Comparison of ENCODE assay signal across 1 cellular context in the genomic region with DNA sequence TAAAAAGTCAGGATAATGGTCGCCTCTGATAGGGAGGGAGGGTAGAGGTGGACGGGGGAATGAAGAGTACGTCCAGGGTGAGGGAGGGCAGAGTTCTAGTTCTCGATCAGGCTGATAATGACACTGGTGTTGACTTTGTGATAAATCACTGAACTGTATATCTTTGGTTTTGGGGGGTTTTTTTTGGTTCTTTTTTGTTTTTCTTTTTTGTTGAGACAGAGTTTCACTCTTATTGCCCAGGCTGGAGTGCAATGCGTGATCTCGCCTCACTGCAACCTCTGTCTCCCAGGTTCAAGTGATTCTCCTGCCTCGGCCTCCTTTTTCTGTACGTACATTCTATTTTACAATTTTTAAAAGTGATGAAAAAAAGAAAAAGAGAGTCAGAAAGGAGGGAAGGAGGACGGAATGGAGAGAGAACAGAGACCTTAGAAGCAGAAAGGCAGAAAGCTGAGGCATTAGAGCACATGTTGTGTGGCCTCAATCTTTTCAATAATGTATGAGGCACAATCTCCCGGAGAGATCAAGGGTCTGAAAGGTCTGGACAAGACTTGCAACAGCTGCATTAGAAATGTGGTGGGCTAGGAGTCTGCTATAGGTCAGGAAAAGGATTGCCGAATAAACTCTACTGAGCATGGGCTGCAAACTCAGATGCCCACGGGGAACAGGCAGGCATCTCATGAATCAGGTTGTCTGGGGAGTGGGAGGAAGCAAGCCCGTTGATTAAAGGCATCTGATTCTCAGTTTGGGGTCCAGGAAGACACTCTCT.
TF ChIP-seq lines count a peak whose summit lies in the region.

No MANE protein-coding gene starts in this region.

TF ChIP-seq in HepG2, 621 proteins besides CTCF, POLR2A, EP300 and RAD21 (continued from another document):
- TF ChIP-seq, protein P1, sequence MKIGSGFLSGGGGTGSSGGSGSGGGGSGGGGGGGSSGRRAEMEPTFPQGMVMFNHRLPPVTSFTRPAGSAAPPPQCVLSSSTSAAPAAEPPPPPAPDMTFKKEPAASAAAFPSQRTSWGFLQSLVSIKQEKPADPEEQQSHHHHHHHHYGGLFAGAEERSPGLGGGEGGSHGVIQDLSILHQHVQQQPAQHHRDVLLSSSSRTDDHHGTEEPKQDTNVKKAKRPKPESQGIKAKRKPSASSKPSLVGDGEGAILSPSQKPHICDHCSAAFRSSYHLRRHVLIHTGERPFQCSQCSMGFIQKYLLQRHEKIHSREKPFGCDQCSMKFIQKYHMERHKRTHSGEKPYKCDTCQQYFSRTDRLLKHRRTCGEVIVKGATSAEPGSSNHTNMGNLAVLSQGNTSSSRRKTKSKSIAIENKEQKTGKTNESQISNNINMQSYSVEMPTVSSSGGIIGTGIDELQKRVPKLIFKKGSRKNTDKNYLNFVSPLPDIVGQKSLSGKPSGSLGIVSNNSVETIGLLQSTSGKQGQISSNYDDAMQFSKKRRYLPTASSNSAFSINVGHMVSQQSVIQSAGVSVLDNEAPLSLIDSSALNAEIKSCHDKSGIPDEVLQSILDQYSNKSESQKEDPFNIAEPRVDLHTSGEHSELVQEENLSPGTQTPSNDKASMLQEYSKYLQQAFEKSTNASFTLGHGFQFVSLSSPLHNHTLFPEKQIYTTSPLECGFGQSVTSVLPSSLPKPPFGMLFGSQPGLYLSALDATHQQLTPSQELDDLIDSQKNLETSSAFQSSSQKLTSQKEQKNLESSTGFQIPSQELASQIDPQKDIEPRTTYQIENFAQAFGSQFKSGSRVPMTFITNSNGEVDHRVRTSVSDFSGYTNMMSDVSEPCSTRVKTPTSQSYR (CRISPR knock-in tag; IDR thresholded peaks at IDR 0.05; ENCODE audit: borderline replicate concordance): no peak
- TF ChIP-seq CREM (IDR thresholded peaks at IDR 0.05) (0 out of 2 replicates have a peak, but pooled peaks have one; percentile 26), CREM (CRISPR knock-in tag; IDR thresholded peaks at IDR 0.05) (no peak), FOXA3 (CRISPR knock-in tag; IDR thresholded peaks at IDR 0.05) (peak; percentile 58), MED1 (CRISPR knock-in tag; IDR thresholded peaks at IDR 0.05) (0 out of 2 replicates have a peak, but pooled peaks have one; percentile 21), TARDBP (CRISPR knock-in tag; IDR thresholded peaks at IDR 0.05) (no peak), ADNP (CRISPR knock-in tag; IDR thresholded peaks at IDR 0.05) (no peak)
TF ChIP-seq in HepG2: peak in this region for 26.
